Comparison of ENCODE assay signal across 11 cellular contexts in the genomic region with DNA sequence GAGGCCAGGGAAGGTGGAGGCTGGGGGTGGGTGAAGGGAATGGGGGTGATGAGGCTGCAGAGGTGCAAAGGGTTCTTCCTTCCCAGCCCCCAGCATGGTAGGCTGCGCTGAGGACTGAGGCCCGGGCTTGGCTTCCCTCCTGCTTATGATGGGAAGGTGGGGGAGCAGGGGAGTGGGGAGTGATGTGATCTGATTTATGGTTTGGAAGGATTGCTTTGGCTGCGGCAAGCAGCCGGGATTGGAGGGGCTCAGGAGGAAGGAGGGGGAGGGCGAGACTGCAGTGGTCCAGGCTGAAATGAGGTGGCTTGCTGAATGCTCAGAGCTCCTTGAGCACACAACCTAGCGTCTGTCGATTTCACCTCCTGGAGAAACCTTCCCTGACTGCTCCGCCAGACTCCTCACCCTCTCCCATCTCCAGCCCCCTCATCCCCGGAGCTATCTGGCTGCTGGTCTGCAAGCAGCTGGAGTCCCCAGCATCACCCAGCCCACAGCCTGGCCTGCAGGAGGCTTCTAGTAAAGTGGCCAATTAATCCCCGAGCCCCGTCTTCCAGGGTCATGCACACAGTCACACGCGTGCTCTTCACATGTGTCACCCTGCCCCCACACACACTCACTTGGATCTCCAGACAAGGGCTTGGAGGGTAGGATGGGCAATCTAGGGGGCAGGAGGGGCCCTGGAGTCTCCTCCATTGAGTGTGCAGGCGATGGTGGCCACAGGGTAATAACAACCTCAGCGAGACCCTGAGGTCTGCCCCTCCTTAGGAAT. TPM values are rescaled to one million over a fixed set of nuclear protein-coding genes. Genes with fewer than 3 reads are reported as not detected.
A peak's percentile ranks its signal among the peaks of the same experiment; 100 is the strongest.
DNase-seq lines count a peak whose midpoint lies in the region; ATAC-seq and TF ChIP-seq lines count a peak whose summit lies in the region.
"Had no signal": no experiment of that assay in that cellular context is flagged by ENCODE, and none has a peak within 500 bp of the region (broad histone marks: within the 10 kb centered on the region; RNA-seq: fewer than 3 reads in every experiment).

No MANE protein-coding gene starts in this region.

- H2AFZ ChIP-seq in PC-3 (ENCODE audit: low read length) = no peak overlapping the region

- H3K9ac ChIP-seq in SK-N-MC (ENCODE audit: insufficient read length) = no peak overlapping the region
- H3K9ac ChIP-seq in skeletal muscle tissue (ENCODE audit: low read depth in 1 of 3, low read length in 3 of 3) = peak overlapping the region in 1 of 3 donors; percentile 2
- H3K9ac ChIP-seq in PC-3 (ENCODE audit: low read length) = no peak overlapping the region

- H3K9me3 ChIP-seq in SK-N-MC (ENCODE audit: low read depth, low read length) = no peaks in the 10 kb centered on the region
- no peaks in the 10 kb centered on the region for H3K9me3 ChIP-seq in gastroesophageal sphincter
- no peaks in the 10 kb centered on the region for H3K9me3 ChIP-seq in skeletal muscle tissue (ENCODE audit: control insufficient read depth in 3 of 3, low read length in 3 of 3)
- no peaks in the 10 kb centered on the region for H3K9me3 ChIP-seq in PC-3 (ENCODE audit: low read length)

- POLR2A ChIA-PET in PC-3 (lab: Charles Lee; ENCODE audit: unreplicated experiment) = no interaction called here

- H3K4me2 ChIP-seq in PC-3 (ENCODE audit: low read length) = no peak overlapping the region

- H3K27me3 ChIP-seq in gastroesophageal sphincter (peaks cover 98% of the 10 kb centered on the region), skeletal muscle tissue (ENCODE audit: control insufficient read depth in 3 of 3, insufficient read depth in 3 of 3, low read length in 3 of 3) (peaks cover 15 to 64% (median 47%) of the 10 kb centered on the region in 3 donors), PC-3 (ENCODE audit: low read length) (peaks cover 17% of the 10 kb centered on the region), brain microvascular endothelial cell (replicated peaks) (no peaks in the 10 kb centered on the region)

- no peak for TF ChIP-seq POLR2A in gastroesophageal sphincter (IDR thresholded peaks at IDR 0.05)

- CTCF ChIA-PET in PC-3 (lab: Charles Lee) = no interaction called here

- H3K4me1 ChIP-seq in gastroesophageal sphincter = peaks cover 0 to 54% (median 29%) of the 10 kb centered on the region in 3 donors
- H3K4me1 ChIP-seq in skeletal muscle tissue (ENCODE audit: control insufficient read depth in 3 of 3, insufficient read depth in 3 of 3, low read length in 3 of 3) = peaks cover 8 to 24% (median 13%) of the 10 kb centered on the region in 3 donors
- H3K4me1 ChIP-seq in PC-3 (ENCODE audit: insufficient read depth, low read length) = peaks cover 13% of the 10 kb centered on the region

- H3K9me2 ChIP-seq in PC-3 (replicated peaks; ENCODE audit: low read length) = no peaks in the 10 kb centered on the region

- intact Hi-C loops in PC-3 (cut with micrococcal nuclease) = no loop called here

- H4K20me1 ChIP-seq in PC-3 (ENCODE audit: low read length) = no peaks in the 10 kb centered on the region

- ATAC-seq in gastroesophageal sphincter (no peak), PC-3 (no peak)
- ATAC-seq: activated naive CD4-positive, alpha-beta T cell treated with anti-CD3 and anti-CD28 coated beads, Interleukin-2, amount 50 U/mL, for 72 hours; left colon; stimulated activated naive CD8-positive, alpha-beta T cell treated with anti-CD3 and anti-CD28 coated beads, Interleukin-15, amount 100 ng/mL, for 72 hours had no signal

- no TSS peak for BruUV-seq in PC-3 (replicated peaks; lab: Mats Ljungman, UMichigan)

- no peaks in the 10 kb centered on the region for H3F3A ChIP-seq in PC-3 (ENCODE audit: low read length, unreplicated experiment)

- 27 to 58% methylated on average over 4 to 13 of the region's 15 CpGs for WGBS in gastroesophageal sphincter (ENCODE audit: low coverage in 1 of 2), 2 donors

- no peak for TF ChIP-seq EP300 in gastroesophageal sphincter (IDR thresholded peaks at IDR 0.05)

- TF ChIP-seq CTCF in gastroesophageal sphincter (IDR thresholded peaks at IDR 0.05) = no peak
- no peak for TF ChIP-seq CTCF in PC-3 (conservative IDR thresholded peaks at IDR 0.05; ENCODE audit: low read depth, low read length)
- no peak for TF ChIP-seq CTCF in brain microvascular endothelial cell (IDR thresholded peaks at IDR 0.05; ENCODE audit: low read depth, low read length, missing control alignments)

- in situ Hi-C loops in brain microvascular endothelial cell (cut with HindIII; ENCODE audit: low pct_ligation_motif_present, low sequenced_read_pairs) = no loop called here

- peak overlapping the region; percentile 83 for H3K27ac ChIP-seq in SK-N-MC
- peak overlapping the region in 3 of 4 donors; percentile 54 to 72 (median 60) for H3K27ac ChIP-seq in gastroesophageal sphincter
- no peak overlapping the region for H3K27ac ChIP-seq in skeletal muscle tissue (ENCODE audit: low read depth, low read length)
- no peak overlapping the region for H3K27ac ChIP-seq in PC-3 (ENCODE audit: low read length)
- no peak overlapping the region for H3K27ac ChIP-seq in brain microvascular endothelial cell

- H3K4me3 ChIP-seq in SK-N-MC (peak overlapping the region; percentile 79), gastroesophageal sphincter (peak overlapping the region in 1 of 2 donors; percentile 65), skeletal muscle tissue (ENCODE audit: low read length in 3 of 3) (peak overlapping the region; percentile 22 to 63 (median 32)), PC-3 (ENCODE audit: low read length) (no peak overlapping the region), brain microvascular endothelial cell (ENCODE audit: low read depth, low read length) (no peak overlapping the region)

- peaks cover 11% of the 10 kb centered on the region for H3K79me2 ChIP-seq in PC-3 (ENCODE audit: low read length)

- H3K36me3 ChIP-seq in SK-N-MC (ENCODE audit: insufficient read depth, low read length) (no peaks in the 10 kb centered on the region), gastroesophageal sphincter (no peaks in the 10 kb centered on the region), skeletal muscle tissue (ENCODE audit: control insufficient read depth in 3 of 3, insufficient read depth in 3 of 3, low read length in 3 of 3) (no peaks in the 10 kb centered on the region), PC-3 (ENCODE audit: low read depth, low read length) (no peaks in the 10 kb centered on the region), brain microvascular endothelial cell (replicated peaks) (no peaks in the 10 kb centered on the region)

- DNase-seq in H4 (ENCODE audit: low spot score) (peak; percentile 19), SK-N-MC (ENCODE audit: low read depth, low spot score) (no peak), PC-3 (no peak), HuH-7.5 (ENCODE audit: low spot score) (no peak), brain microvascular endothelial cell (no peak)
- DNase-seq: stimulated activated naive CD8-positive, alpha-beta T cell treated with anti-CD3 and anti-CD28 coated beads, Interleukin-15, amount 100 ng/mL, for 72 hours had no signal

RNA-seq across cellular contexts. Expression of gene CLEC11A, which starts 0.7 kb away (rescaled TPM):
- 0.45 and 4.6 TPM in 2 replicates for total RNA-seq in H4 (2014; rRNA removed; shearing (Covaris generic))
- total RNA-seq in gastroesophageal sphincter = 10 to 100 TPM in 2 of 4 donors, 1 to 10 TPM in 2; 4.6 to 17.1 (median 8.4) TPM
- total RNA-seq in skeletal muscle tissue = 11.5 TPM
- total RNA-seq in PC-3 (2014; rRNA removed) = 2.3 and 2.4 TPM in 2 replicates

RNA-seq across cellular contexts. Expression of gene SHANK1, which starts 2.8 kb away (rescaled TPM):
- 0.68 and 2.2 TPM in 2 replicates for total RNA-seq in H4 (2014; rRNA removed; shearing (Covaris generic))
- under 1 TPM in 3 of 4 donors, not detected in 1; 0.15 to 0.40 (median 0.31) TPM for total RNA-seq in gastroesophageal sphincter
- total RNA-seq in skeletal muscle tissue = 6.8 TPM
- 0.12 and 0.47 TPM in 2 replicates for total RNA-seq in PC-3 (2014; rRNA removed)

RNA-seq across cellular contexts. Expression of gene GPR32, which starts 47.8 kb away (rescaled TPM):
- total RNA-seq in H4 (2014; rRNA removed; shearing (Covaris generic)) = not detected in 2 replicates
- total RNA-seq in gastroesophageal sphincter = not detected
- not detected for total RNA-seq in skeletal muscle tissue
- not detected in 2 replicates for total RNA-seq in PC-3 (2014; rRNA removed)
- total RNA-seq: activated naive CD4-positive, alpha-beta T cell treated with anti-CD3 and anti-CD28 coated beads, Interleukin-2, amount 50 U/mL, for 72 hours; left colon; LHCN-M2 had no signal

Comparison
In these comparisons a context has a peak if more than half of its experiments do, and no peak if none do; other contexts are left out.
1. H3K27ac ChIP-seq: peak in SK-N-MC (single experiment) and gastroesophageal sphincter (3 of 4); none in skeletal muscle tissue (single experiment), PC-3 (single experiment) and brain microvascular endothelial cell (single experiment).
2. H3K4me3 ChIP-seq: peak in SK-N-MC (single experiment) and skeletal muscle tissue (3 of 3); none in PC-3 (single experiment) and brain microvascular endothelial cell (single experiment).